11 cellular contexts compared by ENCODE assay signal in genomic region chr14:68820119-68820518, GRCh38. TPM values are rescaled to one million over a fixed set of nuclear protein-coding genes. Genes with fewer than 3 reads are reported as not detected.
DNase-seq lines count a peak whose midpoint lies in the region; ATAC-seq and TF ChIP-seq lines count a peak whose summit lies in the region.
"Had no signal": no experiment of that assay in that cellular context is flagged by ENCODE, and none has a peak within 500 bp of the region (broad histone marks: within the 10 kb centered on the region; RNA-seq: fewer than 3 reads in every experiment).

No MANE protein-coding gene starts in this region.

- no peak overlapping the region for H3K27ac Mint-ChIP-seq in activated T-cell treated with anti-CD3 and anti-CD28 coated beads, Interleukin-2, amount 50 U/mL, for 72 hours
- peak overlapping the region; percentile 87 for H3K27ac Mint-ChIP-seq in activated naive CD8-positive, alpha-beta T cell treated with anti-CD3 and anti-CD28 coated beads for 36 hours
- H3K27ac Mint-ChIP-seq in mesothelial cell of epicardium (peak overlapping the region; percentile 68), type B pancreatic cell (peak overlapping the region; percentile 94)

- no peaks in the 10 kb centered on the region for H3K27me3 Mint-ChIP-seq in activated T-cell treated with anti-CD3 and anti-CD28 coated beads, Interleukin-2, amount 50 U/mL, for 72 hours (ENCODE audit: low read depth)
- H3K27me3 Mint-ChIP-seq in activated naive CD8-positive, alpha-beta T cell treated with anti-CD3 and anti-CD28 coated beads for 36 hours: no peaks in the 10 kb centered on the region
- H3K27me3 Mint-ChIP-seq in mesothelial cell of epicardium (ENCODE audit: low read depth): no peaks in the 10 kb centered on the region
- no peaks in the 10 kb centered on the region for H3K27me3 Mint-ChIP-seq in type B pancreatic cell

- H3K36me3 Mint-ChIP-seq in activated T-cell treated with anti-CD3 and anti-CD28 coated beads, Interleukin-2, amount 50 U/mL, for 72 hours (ENCODE audit: insufficient read depth in 2 of 2): no peaks in the 10 kb centered on the region
- H3K36me3 Mint-ChIP-seq in activated naive CD8-positive, alpha-beta T cell treated with anti-CD3 and anti-CD28 coated beads for 36 hours: no peaks in the 10 kb centered on the region
- no peaks in the 10 kb centered on the region for H3K36me3 Mint-ChIP-seq in mesothelial cell of epicardium
- no peaks in the 10 kb centered on the region for H3K36me3 Mint-ChIP-seq in type B pancreatic cell

- no peaks in the 10 kb centered on the region for H3K9me3 Mint-ChIP-seq in activated T-cell treated with anti-CD3 and anti-CD28 coated beads, Interleukin-2, amount 50 U/mL, for 72 hours
- H3K9me3 Mint-ChIP-seq in activated naive CD8-positive, alpha-beta T cell treated with anti-CD3 and anti-CD28 coated beads for 36 hours: no peaks in the 10 kb centered on the region
- H3K9me3 Mint-ChIP-seq in mesothelial cell of epicardium (no peaks in the 10 kb centered on the region), type B pancreatic cell (no peaks in the 10 kb centered on the region)

- peak overlapping the region; percentile 67 to 71 for H3K4me3 Mint-ChIP-seq in activated T-cell treated with anti-CD3 and anti-CD28 coated beads, Interleukin-2, amount 50 U/mL, for 72 hours
- H3K4me3 Mint-ChIP-seq in activated naive CD8-positive, alpha-beta T cell treated with anti-CD3 and anti-CD28 coated beads for 36 hours: peak overlapping the region; percentile 23
- no peak overlapping the region for H3K4me3 Mint-ChIP-seq in mesothelial cell of epicardium
- no peak overlapping the region for H3K4me3 Mint-ChIP-seq in type B pancreatic cell

- no peak for ATAC-seq in activated T-cell treated with anti-CD3 and anti-CD28 coated beads, Interleukin-2, amount 50 U/mL, for 72 hours (replicated peaks in 1 of 2)
- no peak for ATAC-seq in GM18873 (IDR thresholded peaks at IDR 0.05; ENCODE audit: low FRiP score, unreplicated experiment)

- peaks cover 56% of the 10 kb centered on the region for H3K4me1 Mint-ChIP-seq in activated T-cell treated with anti-CD3 and anti-CD28 coated beads, Interleukin-2, amount 50 U/mL, for 72 hours (ENCODE audit: low read depth)
- peaks cover 51% of the 10 kb centered on the region for H3K4me1 Mint-ChIP-seq in activated naive CD8-positive, alpha-beta T cell treated with anti-CD3 and anti-CD28 coated beads for 36 hours
- H3K4me1 Mint-ChIP-seq in mesothelial cell of epicardium: peaks cover 38% of the 10 kb centered on the region
- peaks cover 54% of the 10 kb centered on the region for H3K4me1 Mint-ChIP-seq in type B pancreatic cell (ENCODE audit: unreplicated experiment)

- TF ChIP-seq CTCF in mesothelial cell of epicardium (IDR thresholded peaks at IDR 0.05; ENCODE audit: unreplicated experiment): no peak
- TF ChIP-seq CTCF in type B pancreatic cell (conservative IDR thresholded peaks at IDR 0.05): no peak

- DNase-seq in activated T-cell treated with anti-CD3 and anti-CD28 coated beads, Interleukin-2, amount 50 U/mL, for 72 hours: no peak
- no peak for DNase-seq in activated T-cell treated with anti-CD3 and anti-CD28 coated beads for 4 hours
- no peak for DNase-seq in activated naive CD8-positive, alpha-beta T cell treated with anti-CD3 and anti-CD28 coated beads for 36 hours
- no peak for DNase-seq in mesothelial cell of epicardium (ENCODE audit: low spot score in 2 of 2, unreplicated experiment in 2 of 2)
- DNase-seq in type B pancreatic cell (ENCODE audit: extremely low spot score, unreplicated experiment): no peak
- no peak for DNase-seq in DMS114 treated with DMSO at 0.1 percent for 48 hours (lab: John Stamatoyannopoulos, UW; ENCODE audit: unreplicated experiment)
- no peak for DNase-seq in NCI-H2029 treated with DMSO at 0.1 percent for 48 hours (lab: John Stamatoyannopoulos, UW)
- DNase-seq: activated CD4-positive, CD25-positive, alpha-beta regulatory T cell treated with anti-CD3 and anti-CD28 coated beads, Interleukin-2, amount 50 U/mL, for 72 hours; GF-D8; KBM-7 had no signal

RNA-seq across cellular contexts. Expression of gene ZFP36L1, which starts 27.3 kb away (rescaled TPM):
- total RNA-seq in activated T-cell treated with anti-CD3 and anti-CD28 coated beads, Interleukin-2, amount 50 U/mL, for 72 hours: 10 to 100 TPM; 95.0 TPM
- total RNA-seq in activated naive CD8-positive, alpha-beta T cell treated with anti-CD3 and anti-CD28 coated beads for 36 hours: 10 to 100 TPM; 84.4 to 86.2 TPM
- total RNA-seq in mesothelial cell of epicardium (377 to 390 TPM (median 382 TPM) in 3 replicates), type B pancreatic cell (ENCODE audit: low replicate concordance) (457 and 564 TPM in 2 replicates)

Comparison
In these comparisons a context has a peak if more than half of its experiments do, and no peak if none do; other contexts are left out.
1. H3K4me3 Mint-ChIP-seq: peak in activated T-cell treated with anti-CD3 and anti-CD28 coated beads, Interleukin-2, amount 50 U/mL, for 72 hours (2 of 2) and activated naive CD8-positive, alpha-beta T cell treated with anti-CD3 and anti-CD28 coated beads for 36 hours (single experiment); none in mesothelial cell of epicardium (single experiment) and type B pancreatic cell (single experiment).